ENCODE assay signal across 20 cellular contexts in the genomic region with DNA sequence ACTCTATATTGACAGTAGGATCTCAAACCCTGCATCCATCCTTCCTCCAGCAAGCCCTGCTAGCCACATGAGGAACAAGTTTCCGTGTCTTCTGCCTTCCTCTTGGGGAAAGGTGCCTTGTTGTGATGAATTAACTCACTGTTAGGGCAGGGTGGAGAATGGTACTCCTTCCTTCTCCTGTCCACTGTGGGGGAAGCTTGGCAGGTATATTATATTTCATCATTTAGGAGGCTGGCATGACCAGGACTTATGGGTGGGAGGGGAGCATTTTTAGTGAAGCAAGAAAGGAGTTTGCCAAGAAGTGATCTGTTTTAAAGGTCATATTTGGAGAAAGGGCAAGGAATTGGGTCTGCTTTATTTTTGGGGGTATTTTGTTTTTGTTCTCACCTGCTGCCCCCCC. TPM values are rescaled to one million over a fixed set of nuclear protein-coding genes. Genes with fewer than 3 reads are reported as not detected.
A peak's percentile ranks its signal among the peaks of the same experiment; 100 is the strongest.
DNase-seq lines count a peak whose midpoint lies in the region; ATAC-seq and TF ChIP-seq lines count a peak whose summit lies in the region.
"Had no signal": no experiment of that assay in that cellular context is flagged by ENCODE, and none has a peak within 500 bp of the region (broad histone marks: within the 10 kb centered on the region; RNA-seq: fewer than 3 reads in every experiment).

No MANE protein-coding gene starts in this region.

- no peak overlapping the region for H3K23ac ChIP-seq in trophoblast cell (ENCODE audit: low read length)

- H4K12ac ChIP-seq in trophoblast cell (ENCODE audit: low read depth, low read length): no peak overlapping the region

- no peak overlapping the region for H4K91ac ChIP-seq in trophoblast cell (ENCODE audit: low read depth, low read length)

- H3K79me2 ChIP-seq in trophoblast cell (ENCODE audit: control insufficient read depth, insufficient read depth, low read length, poor library complexity): no peaks in the 10 kb centered on the region

- peaks cover 85% of the 10 kb centered on the region for H3K36me3 Mint-ChIP-seq in activated T-cell treated with anti-CD3 and anti-CD28 coated beads, Interleukin-2, amount 50 U/mL, for 24 hours (ENCODE audit: low read depth)
- H3K36me3 Mint-ChIP-seq in Calu3 (ENCODE audit: insufficient read depth, unreplicated experiment): peaks cover 97% of the 10 kb centered on the region
- H3K36me3 Mint-ChIP-seq in activated naive CD8-positive, alpha-beta T cell treated with anti-CD3 and anti-CD28 coated beads, Interleukin-2, amount 10 ng/mL, durations not matched to agents 7 days and 5 days: peaks cover 37% of the 10 kb centered on the region

- H3K4me2 ChIP-seq in trophoblast cell (ENCODE audit: low read length): no peak overlapping the region
- H3K4me2 ChIP-seq: A549 had no signal

- H3K79me1 ChIP-seq in trophoblast cell (ENCODE audit: low read length): peaks cover 4% of the 10 kb centered on the region

- DNase-seq in activated T-cell treated with anti-CD3 and anti-CD28 coated beads, Interleukin-2, amount 50 U/mL, for 24 hours: no peak
- no peak for DNase-seq in activated T-cell treated with anti-CD3 and anti-CD28 coated beads for 4 hours
- DNase-seq in Calu3: no peak
- no peak for DNase-seq in activated naive CD8-positive, alpha-beta T cell treated with anti-CD3 and anti-CD28 coated beads, Interleukin-2, amount 10 ng/mL, durations not matched to agents 7 days and 5 days
- DNase-seq in trophoblast cell: no peak
- DNase-seq in NCI-H2081 treated with DMSO at 0.1 percent for 48 hours (lab: John Stamatoyannopoulos, UW): no peak
- no peak for DNase-seq in DMS79 (lab: John Stamatoyannopoulos, UW)
- no peak for DNase-seq in foreskin fibroblast
- DNase-seq: AML-193, Caco-2, IMR-90, Karpas-422, MM.1S, NCI-H1092 treated with DMSO at 0.1 percent for 48 hours, NCI-H2107, NCI-H2227 treated with DMSO at 0.1 percent for 48 hours, NCI-H526, OCI-M1, SIG-M5 had no signal

- peak overlapping the region; percentile 73 for H3K27ac Mint-ChIP-seq in activated T-cell treated with anti-CD3 and anti-CD28 coated beads, Interleukin-2, amount 50 U/mL, for 24 hours
- peak overlapping the region; percentile 10 for H3K27ac Mint-ChIP-seq in Calu3 (ENCODE audit: unreplicated experiment)
- peak overlapping the region; percentile 8 for H3K27ac Mint-ChIP-seq in activated naive CD8-positive, alpha-beta T cell treated with anti-CD3 and anti-CD28 coated beads, Interleukin-2, amount 10 ng/mL, durations not matched to agents 7 days and 5 days

- H3K4me1 Mint-ChIP-seq in activated T-cell treated with anti-CD3 and anti-CD28 coated beads, Interleukin-2, amount 50 U/mL, for 24 hours (ENCODE audit: low read depth): peaks cover 38% of the 10 kb centered on the region
- peaks cover 41% of the 10 kb centered on the region for H3K4me1 Mint-ChIP-seq in Calu3 (ENCODE audit: low read depth, unreplicated experiment)
- H3K4me1 Mint-ChIP-seq in activated naive CD8-positive, alpha-beta T cell treated with anti-CD3 and anti-CD28 coated beads, Interleukin-2, amount 10 ng/mL, durations not matched to agents 7 days and 5 days: peaks cover 26% of the 10 kb centered on the region

- H2AFZ ChIP-seq in trophoblast cell (ENCODE audit: insufficient read depth, low read length, poor library complexity): no peak overlapping the region

- intact Hi-C loops in Calu3 (cut with micrococcal nuclease; ENCODE audit: unreplicated experiment): no loop called here

- H3K27ac ChIP-seq in trophoblast cell (ENCODE audit: low read depth, low read length): no peak overlapping the region
- H3K27ac ChIP-seq: A549 had no signal

- no peak overlapping the region for H3K4ac ChIP-seq in trophoblast cell (ENCODE audit: low read depth, low read length)

- peaks cover 2% of the 10 kb centered on the region for H3K9me3 ChIP-seq in trophoblast cell (ENCODE audit: insufficient read depth, low read depth, low read length)
- H3K9me3 ChIP-seq: A549, Caco-2 had no signal

- H3K27me3 ChIP-seq in trophoblast cell (ENCODE audit: insufficient read depth, low read length): no peaks in the 10 kb centered on the region

- CTCF ChIA-PET in Calu3 (lab: Charles Lee): interaction anchor here (0.7 to 2.4 kb wide), 5 partner anchors 8 to 63 kb away, joined by 3 to 8 read pairs (median 4); partner anchors contain the start of gene WIPF2

- H3K4me3 ChIP-seq in trophoblast cell (ENCODE audit: low read depth, low read length): peak overlapping the region; percentile 18
- no peak overlapping the region for H3K4me3 ChIP-seq in foreskin fibroblast (ENCODE audit: low read depth in 1 of 2, low read length in 2 of 2)
- H3K4me3 ChIP-seq: A549 had no signal

- no peak for TF ChIP-seq CTCF in Calu3 (IDR thresholded peaks at IDR 0.05; ENCODE audit: unreplicated experiment)
- no peak for TF ChIP-seq CTCF in foreskin fibroblast (IDR thresholded peaks at IDR 0.05; ENCODE audit: low read depth, low read length)

- no peak overlapping the region for H2BK120ac ChIP-seq in trophoblast cell (ENCODE audit: insufficient read depth, low read length, poor library complexity)

- no peaks in the 10 kb centered on the region for H3K9me3 Mint-ChIP-seq in activated T-cell treated with anti-CD3 and anti-CD28 coated beads, Interleukin-2, amount 50 U/mL, for 24 hours
- H3K9me3 Mint-ChIP-seq in Calu3 (ENCODE audit: low read depth, unreplicated experiment): no peaks in the 10 kb centered on the region
- H3K9me3 Mint-ChIP-seq in activated naive CD8-positive, alpha-beta T cell treated with anti-CD3 and anti-CD28 coated beads, Interleukin-2, amount 10 ng/mL, durations not matched to agents 7 days and 5 days: no peaks in the 10 kb centered on the region

- peaks cover 1 to 8% of the 10 kb centered on the region in 2 experiments for H3K4me1 ChIP-seq in trophoblast cell (ENCODE audit: control insufficient read depth in 1 of 2, insufficient read depth in 2 of 2, low read length in 2 of 2)

- no peak overlapping the region for H2BK5ac ChIP-seq in trophoblast cell (ENCODE audit: low read depth, low read length, poor library complexity)

- no peak overlapping the region for H2BK12ac ChIP-seq in trophoblast cell (ENCODE audit: low read length)

- POLR2A ChIA-PET in activated naive CD8-positive, alpha-beta T cell treated with anti-CD3 and anti-CD28 coated beads, Interleukin-2, amount 10 ng/mL, durations not matched to agents 7 days and 5 days (lab: Charles Lee): no interaction called here

- no CpG with 5 or more reads among the region's 1 CpG for WGBS in trophoblast cell (ENCODE audit: extremely low coverage, insufficient coverage, insufficient read length)

- no peak overlapping the region for H3K18ac ChIP-seq in trophoblast cell (ENCODE audit: low read length)

- H2AK5ac ChIP-seq in trophoblast cell (ENCODE audit: low read length): no peak overlapping the region

- H4K8ac ChIP-seq in trophoblast cell (ENCODE audit: low read depth, low read length): no peak overlapping the region

- no peak overlapping the region for H3K14ac ChIP-seq in trophoblast cell (ENCODE audit: low read length)

- BruUV-seq in Calu3 (replicated peaks; lab: Mats Ljungman, UMichigan): no TSS peak

- no peaks in the 10 kb centered on the region for H3K27me3 Mint-ChIP-seq in activated T-cell treated with anti-CD3 and anti-CD28 coated beads, Interleukin-2, amount 50 U/mL, for 24 hours
- no peaks in the 10 kb centered on the region for H3K27me3 Mint-ChIP-seq in Calu3 (ENCODE audit: unreplicated experiment)
- no peaks in the 10 kb centered on the region for H3K27me3 Mint-ChIP-seq in activated naive CD8-positive, alpha-beta T cell treated with anti-CD3 and anti-CD28 coated beads, Interleukin-2, amount 10 ng/mL, durations not matched to agents 7 days and 5 days

- no peak for ATAC-seq in activated naive CD8-positive, alpha-beta T cell treated with anti-CD3 and anti-CD28 coated beads, Interleukin-2, amount 10 ng/mL, durations not matched to agents 7 days and 5 days (ENCODE audit: low read depth)
- ATAC-seq: A549 had no signal

- H3K36me3 ChIP-seq in trophoblast cell (ENCODE audit: control insufficient read depth in 1 of 2, insufficient read depth in 2 of 2, low read length in 2 of 2): peaks cover 45 to 53% of the 10 kb centered on the region in 2 experiments

- no peak overlapping the region for H3K4me3 Mint-ChIP-seq in activated T-cell treated with anti-CD3 and anti-CD28 coated beads, Interleukin-2, amount 50 U/mL, for 24 hours
- no peak overlapping the region for H3K4me3 Mint-ChIP-seq in Calu3 (ENCODE audit: low read depth, unreplicated experiment)
- no peak overlapping the region for H3K4me3 Mint-ChIP-seq in activated naive CD8-positive, alpha-beta T cell treated with anti-CD3 and anti-CD28 coated beads, Interleukin-2, amount 10 ng/mL, durations not matched to agents 7 days and 5 days

- H3K9ac ChIP-seq in trophoblast cell (ENCODE audit: low read length): no peak overlapping the region

RNA-seq across cellular contexts. Expression of gene CDC6, which starts 9.3 kb away (rescaled TPM):
- total RNA-seq in Calu3 (2022): 567 and 645 TPM in 2 replicates
- total RNA-seq in activated naive CD8-positive, alpha-beta T cell treated with anti-CD3 and anti-CD28 coated beads, Interleukin-2, amount 10 ng/mL, durations not matched to agents 7 days and 5 days: 10 to 100 TPM; 67.9 to 75.2 TPM
- 90.5 and 96.3 TPM in 2 replicates for polyA plus RNA-seq in trophoblast cell (2013)

RNA-seq across cellular contexts. Expression of gene RARA, which starts 30.6 kb away (rescaled TPM):
- 150 and 170 TPM in 2 replicates for total RNA-seq in Calu3 (2022)
- total RNA-seq in activated naive CD8-positive, alpha-beta T cell treated with anti-CD3 and anti-CD28 coated beads, Interleukin-2, amount 10 ng/mL, durations not matched to agents 7 days and 5 days: 10 to 100 TPM; 51.7 to 53.6 TPM
- 15.0 and 15.5 TPM in 2 replicates for polyA plus RNA-seq in trophoblast cell (2013)

RNA-seq across cellular contexts. Expression of gene WIPF2, which starts 59.3 kb away (rescaled TPM):
- total RNA-seq in Calu3 (2022): 327 and 376 TPM in 2 replicates
- total RNA-seq in activated naive CD8-positive, alpha-beta T cell treated with anti-CD3 and anti-CD28 coated beads, Interleukin-2, amount 10 ng/mL, durations not matched to agents 7 days and 5 days: 10 to 100 TPM; 27.7 to 28.5 TPM
- polyA plus RNA-seq in trophoblast cell (2013): 31.9 and 33.3 TPM in 2 replicates

Comparison
In these comparisons a context has a peak if more than half of its experiments do, and no peak if none do; other contexts are left out.
1. H3K27ac Mint-ChIP-seq: peak in every context shown above with its lines; median percentile 73 in activated T-cell treated with anti-CD3 and anti-CD28 coated beads, Interleukin-2, amount 50 U/mL, for 24 hours; 10 in Calu3; 8 in activated naive CD8-positive, alpha-beta T cell treated with anti-CD3 and anti-CD28 coated beads, Interleukin-2, amount 10 ng/mL, durations not matched to agents 7 days and 5 days.
2. RNA of gene WIPF2, which starts 59.3 kb away (total RNA-seq): 327 to 376 TPM in Calu3; 27.7 to 28.5 TPM in activated naive CD8-positive, alpha-beta T cell treated with anti-CD3 and anti-CD28 coated beads, Interleukin-2, amount 10 ng/mL, durations not matched to agents 7 days and 5 days; every median in the first group is over 10 times any median in the second.